1 cellular context compared by ENCODE assay signal in genomic region chr18:58580078-58580477, GRCh38.
TF ChIP-seq lines count a peak whose summit lies in the region.

No MANE protein-coding gene starts in this region.

TF ChIP-seq in SK-N-SH, 30 proteins besides CTCF, POLR2A, EP300 and RAD21 (continued from another document):
- no peak for TF ChIP-seq USF2 (IDR thresholded peaks at IDR 0.05; ENCODE audit: borderline replicate concordance, low read depth, low read length)
- TF ChIP-seq SMC3 (IDR thresholded peaks at IDR 0.05; ENCODE audit: low read depth, low read length) = no peak
- TF ChIP-seq RCOR1 (IDR thresholded peaks at IDR 0.05; ENCODE audit: low read length) = no peak
TF ChIP-seq in SK-N-SH: peak in this region for 0.
